Comparison of ENCODE assay signal across 7 cellular contexts in genomic region chr3:9793161-9793781, GRCh38. TPM values are rescaled to one million over a fixed set of nuclear protein-coding genes. Genes with fewer than 3 reads are reported as not detected.
A peak's percentile ranks its signal among the peaks of the same experiment; 100 is the strongest.
DNase-seq lines count a peak whose midpoint lies in the region; ATAC-seq, FAIRE-seq and TF ChIP-seq lines count a peak whose summit lies in the region.

No MANE protein-coding gene starts in this region.

- 0 to 1% methylated on average over 21 to 23 of the region's 23 CpGs for WGBS in pancreas, 2 donors

- H3K36me3 ChIP-seq in KOPT-K1 (ENCODE audit: insufficient read depth, low read length), result peaks cover 63% of the 10 kb centered on the region
- H3K36me3 ChIP-seq in pancreas, result peaks cover 0 to 10% (median 0%) of the 10 kb centered on the region in 3 donors

- no peak for FAIRE-seq in pancreas (lab: Jason Lieb, UNC)

- TF ChIP-seq CTCF in GM12875 (IDR thresholded peaks at IDR 0.05; ENCODE audit: borderline replicate concordance, insufficient read depth, low read depth, low read length) (no peak), foreskin keratinocyte (conservative IDR thresholded peaks at IDR 0.05) (no peak), pancreas (IDR thresholded peaks at IDR 0.05) (no peak)

- intact Hi-C loops in pancreas (cut with DNase I), result no loop called here

- peak overlapping the region; percentile 93 for H3K27ac ChIP-seq in KOPT-K1 (ENCODE audit: low read depth, low read length, poor library complexity, severe bottlenecking)
- H3K27ac ChIP-seq in foreskin keratinocyte, result peak overlapping the region; percentile 95
- peak overlapping the region; percentile 84 to 90 (median 88) for H3K27ac ChIP-seq in pancreas

- H3K9me3 Mint-ChIP-seq in activated T-cell treated with anti-CD3 and anti-CD28 coated beads, Interleukin-2, amount 50 U/mL, for 72 hours, result no peaks in the 10 kb centered on the region

- H3K4me1 ChIP-seq in foreskin keratinocyte (peaks cover 8% of the 10 kb centered on the region), pancreas (peaks cover 0 to 13% (median 3%) of the 10 kb centered on the region in 3 donors)

- no peaks in the 10 kb centered on the region for H3K27me3 Mint-ChIP-seq in activated T-cell treated with anti-CD3 and anti-CD28 coated beads, Interleukin-2, amount 50 U/mL, for 72 hours (ENCODE audit: low read depth)

- DNase-seq in activated T-cell treated with anti-CD3 and anti-CD28 coated beads, Interleukin-2, amount 50 U/mL, for 72 hours, result peak in 1 of 2 donors; percentile 39
- DNase-seq in foreskin keratinocyte (peak in 1 of 2 donors; percentile 34), pancreas (no peak), DMS153 (lab: John Stamatoyannopoulos, UW) (no peak), ureter (ENCODE audit: low spot score) (no peak)

- H3K27me3 ChIP-seq in foreskin keratinocyte (no peaks in the 10 kb centered on the region), pancreas (no peaks in the 10 kb centered on the region)

- peaks cover 78% of the 10 kb centered on the region for H3K4me1 Mint-ChIP-seq in activated T-cell treated with anti-CD3 and anti-CD28 coated beads, Interleukin-2, amount 50 U/mL, for 72 hours (ENCODE audit: low read depth)

- H3K4me3 ChIP-seq in GM12875 (ENCODE audit: low read depth, low read length) (peak overlapping the region; percentile 84), pancreas (peak overlapping the region; percentile 78 to 94 (median 86))

- peak overlapping the region; percentile 91 to 95 for H3K4me3 Mint-ChIP-seq in activated T-cell treated with anti-CD3 and anti-CD28 coated beads, Interleukin-2, amount 50 U/mL, for 72 hours

- peaks cover 32 to 35% of the 10 kb centered on the region in 2 donors for H3K36me3 Mint-ChIP-seq in activated T-cell treated with anti-CD3 and anti-CD28 coated beads, Interleukin-2, amount 50 U/mL, for 72 hours (ENCODE audit: insufficient read depth in 2 of 2)

- peak overlapping the region; percentile 98 for H3K27ac Mint-ChIP-seq in activated T-cell treated with anti-CD3 and anti-CD28 coated beads, Interleukin-2, amount 50 U/mL, for 72 hours

- ATAC-seq in activated T-cell treated with anti-CD3 and anti-CD28 coated beads, Interleukin-2, amount 50 U/mL, for 72 hours (replicated peaks in 1 of 2), result peak in 1 of 2 donors; percentile 21
- ATAC-seq in foreskin keratinocyte (peak; percentile 46), pancreas (peak in 3 of 4 donors; percentile 1 to 15 (median 14))

- H3K9me3 ChIP-seq in KOPT-K1 (ENCODE audit: insufficient read depth, low read length, poor library complexity, severe bottlenecking) (no peaks in the 10 kb centered on the region), pancreas (no peaks in the 10 kb centered on the region)

RNA-seq across cellular contexts. Expression of gene ARPC4, which starts 0.4 kb away (rescaled TPM):
- total RNA-seq in activated T-cell treated with anti-CD3 and anti-CD28 coated beads, Interleukin-2, amount 50 U/mL, for 72 hours, result 100 to 1,000 TPM; 168 to 176 TPM
- total RNA-seq in foreskin keratinocyte (140 and 146 TPM in 2 replicates), pancreas (10 to 100 TPM; 39.5 to 72.6 (median 53.1) TPM), ureter (166 TPM)
- polyA plus RNA-seq in foreskin keratinocyte (165 and 174 TPM in 2 replicates), pancreas (10 to 100 TPM; 35.0 to 44.7 TPM)

RNA-seq across cellular contexts. Expression of gene TADA3, which starts 1.0 kb away (rescaled TPM):
- 100 to 1,000 TPM; 105 to 112 TPM for total RNA-seq in activated T-cell treated with anti-CD3 and anti-CD28 coated beads, Interleukin-2, amount 50 U/mL, for 72 hours
- total RNA-seq in foreskin keratinocyte, result 56.0 and 56.1 TPM in 2 replicates
- polyA plus RNA-seq in foreskin keratinocyte, result 63.8 and 66.4 TPM in 2 replicates
- total RNA-seq in pancreas, result 10 to 100 TPM; 13.2 to 28.0 (median 18.4) TPM
- 10 to 100 TPM; 22.0 to 29.1 TPM for polyA plus RNA-seq in pancreas
- total RNA-seq in ureter, result 54.6 TPM

RNA-seq across cellular contexts. Expression of gene TTLL3, which starts 16.8 kb away (rescaled TPM):
- 10 to 100 TPM; 63.6 to 75.5 TPM for total RNA-seq in activated T-cell treated with anti-CD3 and anti-CD28 coated beads, Interleukin-2, amount 50 U/mL, for 72 hours
- total RNA-seq in foreskin keratinocyte (3.0 and 5.5 TPM in 2 replicates), pancreas (10 to 100 TPM in 5 of 6 donors, 1 to 10 TPM in 1; 9.2 to 30.8 (median 17.5) TPM), ureter (98.3 TPM)
- polyA plus RNA-seq in foreskin keratinocyte (2.0 and 4.7 TPM in 2 replicates), pancreas (100 to 1,000 TPM in 1 of 2 donors, 10 to 100 TPM in 1; 77.6 to 104 TPM)

RNA-seq across cellular contexts. Expression of gene CAMK1, which starts 23.5 kb away (rescaled TPM):
- 10 to 100 TPM; 38.6 to 47.4 TPM for total RNA-seq in activated T-cell treated with anti-CD3 and anti-CD28 coated beads, Interleukin-2, amount 50 U/mL, for 72 hours
- total RNA-seq in foreskin keratinocyte (6.6 and 9.3 TPM in 2 replicates), pancreas (10 to 100 TPM in 1 of 6 donors, 1 to 10 TPM in 5; 2.0 to 12.8 (median 4.4) TPM), ureter (24.3 TPM)
- polyA plus RNA-seq in foreskin keratinocyte (8.7 and 10.7 TPM in 2 replicates), pancreas (10 to 100 TPM; 20.5 to 23.7 TPM)

RNA-seq across cellular contexts. Expression of gene OGG1, which starts 43.5 kb away (rescaled TPM):
- 10 to 100 TPM; 31.0 to 33.4 TPM for total RNA-seq in activated T-cell treated with anti-CD3 and anti-CD28 coated beads, Interleukin-2, amount 50 U/mL, for 72 hours
- 22.4 and 23.1 TPM in 2 replicates for total RNA-seq in foreskin keratinocyte
- 22.4 and 25.2 TPM in 2 replicates for polyA plus RNA-seq in foreskin keratinocyte
- 10 to 100 TPM in 1 of 6 donors, 1 to 10 TPM in 5; 5.9 to 13.9 (median 7.8) TPM for total RNA-seq in pancreas
- polyA plus RNA-seq in pancreas, result 10 to 100 TPM; 11.2 to 12.7 TPM
- total RNA-seq in ureter, result 25.3 TPM
